ENCODE assay signal across 19 cellular contexts in the genomic region with DNA sequence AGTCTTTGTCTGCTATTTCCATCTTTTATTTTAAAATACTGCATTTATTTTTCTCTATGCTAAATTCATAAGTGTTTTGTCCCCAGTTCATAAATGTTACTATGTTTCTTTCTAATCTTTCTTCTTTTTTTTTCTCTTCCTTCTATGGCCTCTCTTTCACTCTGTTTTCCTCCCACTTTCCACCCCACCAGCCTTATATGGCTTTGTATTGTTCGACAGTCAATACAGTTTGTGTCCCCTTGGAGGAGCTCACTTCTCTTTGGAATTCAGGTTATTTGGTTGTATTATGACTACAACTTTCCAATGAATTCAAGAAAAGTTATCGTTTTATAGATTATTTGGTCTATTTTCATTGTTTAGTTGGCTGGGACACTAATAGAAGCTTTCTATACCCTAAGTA.
"Had no signal": no experiment of that assay in that cellular context is flagged by ENCODE, and none has a peak within 500 bp of the region (broad histone marks: within the 10 kb centered on the region; RNA-seq: fewer than 3 reads in every experiment).

No MANE protein-coding gene starts in this region.

- H3K9me3 Mint-ChIP-seq: activated CD4-positive, alpha-beta T cell treated with anti-CD3 and anti-CD28 coated beads, Interleukin-2, amount 10 ng/mL, durations not matched to agents 24 days and 14 days; activated naive CD4-positive, alpha-beta T cell treated with anti-CD3 and anti-CD28 coated beads, Interleukin-2, amount 10 ng/mL, durations not matched to agents 7 days and 5 days; nephron progenitor cell had no signal

- H3K36me3 Mint-ChIP-seq: activated naive CD4-positive, alpha-beta T cell treated with anti-CD3 and anti-CD28 coated beads, Interleukin-2, amount 10 ng/mL, durations not matched to agents 7 days and 5 days; stimulated activated naive B cell treated with anti-CD40 and anti-IgM and Interleukin-4, amounts not matched to agents 10 μg/mL and 1 μg/mL and 100 μg/mL, for 72 hours had no signal

- H3K27ac Mint-ChIP-seq: activated CD4-positive, alpha-beta memory T cell treated with anti-CD3 and anti-CD28 coated beads, Interleukin-2, amount 10 ng/mL, durations not matched to agents 7 days and 5 days; activated CD4-positive, alpha-beta T cell treated with anti-CD3 and anti-CD28 coated beads, Interleukin-2, amount 10 ng/mL, durations not matched to agents 24 days and 14 days; activated naive CD4-positive, alpha-beta T cell treated with anti-CD3 and anti-CD28 coated beads, Interleukin-2, amount 10 ng/mL, durations not matched to agents 7 days and 5 days; activated naive CD8-positive, alpha-beta T cell treated with anti-CD3 and anti-CD28 coated beads, Interleukin-2, amount 50 U/mL, for 24 hours; activated T-cell treated with anti-CD3 and anti-CD28 coated beads, Interleukin-2, amount 50 U/mL, for 72 hours; nephron progenitor cell; stimulated activated naive B cell treated with anti-CD40 and anti-IgM and Interleukin-4, amounts not matched to agents 10 μg/mL and 1 μg/mL and 100 μg/mL, for 72 hours; T-helper 17 cell had no signal

- DNase-seq: activated CD4-positive, alpha-beta memory T cell treated with anti-CD3 and anti-CD28 coated beads, Interleukin-2, amount 10 ng/mL, durations not matched to agents 7 days and 5 days; activated CD4-positive, alpha-beta T cell treated with anti-CD3 and anti-CD28 coated beads, Interleukin-2, amount 10 ng/mL, durations not matched to agents 24 days and 14 days; activated effector memory CD4-positive, alpha-beta T cell treated with Interleukin-2 at 50 U/mL for 16 hours; activated naive CD4-positive, alpha-beta T cell treated with anti-CD3 and anti-CD28 coated beads, Interleukin-2, amount 10 ng/mL, durations not matched to agents 7 days and 5 days; activated naive CD8-positive, alpha-beta T cell treated with anti-CD3 and anti-CD28 coated beads, Interleukin-2, amount 50 U/mL, for 24 hours; activated T-cell treated with anti-CD3 and anti-CD28 coated beads, Interleukin-2, amount 50 U/mL, for 72 hours; cerebellar nuclear complex; cortex of kidney; foreskin keratinocyte; left ventricle myocardium inferior; nephron progenitor cell; nucleus accumbens; stimulated activated CD4-positive, alpha-beta T cell treated with anti-CD3 and anti-CD28 coated beads, Interleukin-2, amount 100 ng/mL, for 48 hours; stimulated activated CD8-positive, alpha-beta memory T cell treated with anti-CD3 and anti-CD28 coated beads, Interleukin-4, amount 100 ng/mL, for 48 hours; stimulated activated naive B cell treated with anti-CD40 and anti-IgM and Interleukin-4, amounts not matched to agents 10 μg/mL and 1 μg/mL and 100 μg/mL, for 72 hours; SW 1271; T-helper 17 cell; upper lobe of left lung had no signal

- H3K4me1 Mint-ChIP-seq: activated CD4-positive, alpha-beta memory T cell treated with anti-CD3 and anti-CD28 coated beads, Interleukin-2, amount 10 ng/mL, durations not matched to agents 7 days and 5 days; activated CD4-positive, alpha-beta T cell treated with anti-CD3 and anti-CD28 coated beads, Interleukin-2, amount 10 ng/mL, durations not matched to agents 24 days and 14 days; activated naive CD4-positive, alpha-beta T cell treated with anti-CD3 and anti-CD28 coated beads, Interleukin-2, amount 10 ng/mL, durations not matched to agents 7 days and 5 days; activated naive CD8-positive, alpha-beta T cell treated with anti-CD3 and anti-CD28 coated beads, Interleukin-2, amount 50 U/mL, for 24 hours; nephron progenitor cell; stimulated activated naive B cell treated with anti-CD40 and anti-IgM and Interleukin-4, amounts not matched to agents 10 μg/mL and 1 μg/mL and 100 μg/mL, for 72 hours; T-helper 17 cell had no signal

- ATAC-seq: activated naive CD8-positive, alpha-beta T cell treated with anti-CD3 and anti-CD28 coated beads, Interleukin-2, amount 50 U/mL, for 24 hours; activated T-cell treated with anti-CD3 and anti-CD28 coated beads, Interleukin-2, amount 50 U/mL, for 72 hours; foreskin keratinocyte; sciatic nerve; stimulated activated naive B cell treated with anti-CD40 and anti-IgM and Interleukin-4, amounts not matched to agents 10 μg/mL and 1 μg/mL and 100 μg/mL, for 72 hours; T-helper 17 cell had no signal

- H3K4me3 Mint-ChIP-seq: activated CD4-positive, alpha-beta memory T cell treated with anti-CD3 and anti-CD28 coated beads, Interleukin-2, amount 10 ng/mL, durations not matched to agents 7 days and 5 days; activated CD4-positive, alpha-beta T cell treated with anti-CD3 and anti-CD28 coated beads, Interleukin-2, amount 10 ng/mL, durations not matched to agents 24 days and 14 days; activated naive CD4-positive, alpha-beta T cell treated with anti-CD3 and anti-CD28 coated beads, Interleukin-2, amount 10 ng/mL, durations not matched to agents 7 days and 5 days; activated naive CD8-positive, alpha-beta T cell treated with anti-CD3 and anti-CD28 coated beads, Interleukin-2, amount 50 U/mL, for 24 hours; activated T-cell treated with anti-CD3 and anti-CD28 coated beads, Interleukin-2, amount 50 U/mL, for 72 hours; nephron progenitor cell; stimulated activated naive B cell treated with anti-CD40 and anti-IgM and Interleukin-4, amounts not matched to agents 10 μg/mL and 1 μg/mL and 100 μg/mL, for 72 hours; T-helper 17 cell had no signal

- H3K27me3 Mint-ChIP-seq: activated CD4-positive, alpha-beta memory T cell treated with anti-CD3 and anti-CD28 coated beads, Interleukin-2, amount 10 ng/mL, durations not matched to agents 7 days and 5 days; activated CD4-positive, alpha-beta T cell treated with anti-CD3 and anti-CD28 coated beads, Interleukin-2, amount 10 ng/mL, durations not matched to agents 24 days and 14 days; activated naive CD4-positive, alpha-beta T cell treated with anti-CD3 and anti-CD28 coated beads, Interleukin-2, amount 10 ng/mL, durations not matched to agents 7 days and 5 days; activated naive CD8-positive, alpha-beta T cell treated with anti-CD3 and anti-CD28 coated beads, Interleukin-2, amount 50 U/mL, for 24 hours; stimulated activated naive B cell treated with anti-CD40 and anti-IgM and Interleukin-4, amounts not matched to agents 10 μg/mL and 1 μg/mL and 100 μg/mL, for 72 hours; T-helper 17 cell had no signal
